In the genomic region with DNA sequence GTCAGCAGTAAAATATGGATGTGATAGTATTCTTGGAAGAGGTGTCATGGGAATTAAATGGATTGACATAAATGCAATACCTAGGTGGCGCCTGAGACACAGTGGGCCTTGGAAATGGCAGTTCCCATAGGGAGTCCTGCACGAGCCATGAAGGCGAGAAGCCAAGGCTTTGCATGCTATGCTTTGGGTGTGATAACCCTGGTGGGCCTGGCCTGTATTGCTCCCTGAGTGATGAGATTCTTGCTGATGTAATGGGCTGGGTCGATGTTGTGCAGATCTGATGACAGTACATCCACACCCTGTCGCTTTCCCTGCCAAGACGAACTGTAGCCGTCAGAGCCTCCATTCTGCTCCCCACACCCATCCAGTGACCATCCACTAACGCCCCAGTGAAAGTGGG, we compare ENCODE assay signal across 18 cellular contexts. TPM values are rescaled to one million over a fixed set of nuclear protein-coding genes. Genes with fewer than 3 reads are reported as not detected.
DNase-seq lines count a peak whose midpoint lies in the region; ATAC-seq, FAIRE-seq and TF ChIP-seq lines count a peak whose summit lies in the region.
"Had no signal": no experiment of that assay in that cellular context is flagged by ENCODE, and none has a peak within 500 bp of the region (broad histone marks: within the 10 kb centered on the region; RNA-seq: fewer than 3 reads in every experiment).

No MANE protein-coding gene starts in this region.

- H3K9me3 ChIP-seq in left ventricle myocardium inferior (replicated peaks), result peaks cover 3% of the 10 kb centered on the region
- no peaks in the 10 kb centered on the region for H3K9me3 ChIP-seq in upper lobe of right lung

- intact Hi-C loops in Right ventricle myocardium superior (cut with DNase I), result no loop called here
- intact Hi-C loops in left ventricle myocardium inferior (cut with micrococcal nuclease), result no loop called here
- intact Hi-C loops in upper lobe of right lung (cut with DNase I), result no loop called here

- H3K27me3 ChIP-seq in left ventricle myocardium inferior (ENCODE audit: low read depth) (no peaks in the 10 kb centered on the region), upper lobe of right lung (no peaks in the 10 kb centered on the region)

- peak; percentile 64 for ATAC-seq in Right ventricle myocardium superior (ENCODE audit: poor library complexity)
- no peak for ATAC-seq in upper lobe of right lung
- ATAC-seq: left colon; sciatic nerve; stimulated activated naive CD8-positive, alpha-beta T cell treated with anti-CD3 and anti-CD28 coated beads, Interleukin-15, amount 100 ng/mL, for 72 hours had no signal

- no peak overlapping the region for H3K27ac ChIP-seq in left ventricle myocardium inferior (replicated peaks)
- H3K27ac ChIP-seq in upper lobe of right lung, result no peak overlapping the region
- H3K27ac ChIP-seq: dorsolateral prefrontal cortex had no signal

- H3K4me1 ChIP-seq in left ventricle myocardium inferior (no peaks in the 10 kb centered on the region), upper lobe of right lung (no peaks in the 10 kb centered on the region)

- FAIRE-seq in urothelium cell line (lab: Jason Lieb, UNC), result peak; percentile 88
- FAIRE-seq: bronchial epithelial cell had no signal

- H3K36me3 ChIP-seq in left ventricle myocardium inferior, result no peaks in the 10 kb centered on the region
- no peaks in the 10 kb centered on the region for H3K36me3 ChIP-seq in upper lobe of right lung

- DNase-seq in Right ventricle myocardium superior, result peak; percentile 45
- DNase-seq in left ventricle myocardium inferior, result no peak
- peak; percentile 4 for DNase-seq in OCI-M1 (lab: John Stamatoyannopoulos, UW)
- DNase-seq in fibroblast of the aortic adventitia (ENCODE audit: low read depth), result peak; percentile 15
- DNase-seq in urothelium cell line (ENCODE audit: low spot score), result no peak
- DNase-seq in upper lobe of right lung, result no peak
- DNase-seq in amniotic stem cell (lab: John Stamatoyannopoulos, UW), result no peak
- no peak for DNase-seq in activated T-cell treated with anti-CD3 and anti-CD28 coated beads, Interleukin-2, amount 50 U/mL, for 48 hours
- DNase-seq: CD8-positive, alpha-beta memory T cell; dorsolateral prefrontal cortex; hippocampal formation; left colon; SIG-M5; stimulated activated naive CD8-positive, alpha-beta T cell treated with anti-CD3 and anti-CD28 coated beads, Interleukin-15, amount 100 ng/mL, for 72 hours; T-helper 2 cell had no signal

- H3K4me3 ChIP-seq in left ventricle myocardium inferior (no peak overlapping the region), fibroblast of the aortic adventitia (ENCODE audit: low read depth, low read length) (no peak overlapping the region), upper lobe of right lung (no peak overlapping the region)
- H3K4me3 ChIP-seq: dorsolateral prefrontal cortex had no signal

- TF ChIP-seq CTCF in left ventricle myocardium inferior (IDR thresholded peaks at IDR 0.05; ENCODE audit: borderline replicate concordance) (no peak), fibroblast of the aortic adventitia (IDR thresholded peaks at IDR 0.05; ENCODE audit: insufficient read depth, low read length) (no peak), upper lobe of right lung (IDR thresholded peaks at IDR 0.05) (no peak)

RNA-seq across cellular contexts. Expression of gene CREB5, which starts 46.4 kb away (rescaled TPM):
- 4.7 TPM for total RNA-seq in Right ventricle myocardium superior
- total RNA-seq in left ventricle myocardium inferior, result 9.8 TPM
- 0.25 and 5.2 TPM in 2 replicates for total RNA-seq in fibroblast of the aortic adventitia (ENCODE audit: low replicate concordance)
- total RNA-seq in upper lobe of right lung, result 8.9 TPM
- total RNA-seq: activated CD8-positive, alpha-beta memory T cell treated with anti-CD3 and anti-CD28 coated beads for 36 hours; CD8-positive, alpha-beta memory T cell had no signal

Comparison
In these comparisons a context has a peak if more than half of its experiments do, and no peak if none do; other contexts are left out.
1. DNase-seq: peak in Right ventricle myocardium superior (single experiment), OCI-M1 (single experiment) and fibroblast of the aortic adventitia (single experiment); none in left ventricle myocardium inferior (single experiment), urothelium cell line (single experiment), upper lobe of right lung (single experiment), amniotic stem cell (single experiment) and activated T-cell treated with anti-CD3 and anti-CD28 coated beads, Interleukin-2, amount 50 U/mL, for 48 hours (0 of 2).